In genomic region chr7:118183586-118184391, GRCh38 we compare ENCODE assay signal across 1 cellular context.
A peak's percentile ranks its signal among the peaks of the same experiment; 100 is the strongest.
TF ChIP-seq lines count a peak whose summit lies in the region.

Gene LSM8 (plus strand): TSS chr7:118184164. CDS start chr7:118184224, 60 bp downstream.

TF ChIP-seq in HEK293, 187 proteins besides CTCF, POLR2A, EP300 and RAD21 (continued from another document and continues in another):
- TF ChIP-seq ZNF280D (tag by site-specific recombination; IDR thresholded peaks at IDR 0.05) (0 out of 2 replicates have a peak, but pooled peaks have one; percentile 23), TRIM28 (IDR thresholded peaks at IDR 0.05; ENCODE audit: borderline replicate concordance, low read length) (no peak), ZNF658 (tag by site-specific recombination; IDR thresholded peaks at IDR 0.05) (no peak), ZNF184 (tag by site-specific recombination; IDR thresholded peaks at IDR 0.05) (no peak), ZNF548 (tag by site-specific recombination; IDR thresholded peaks at IDR 0.05) (no peak), ZNF248 (tag by site-specific recombination; IDR thresholded peaks at IDR 0.05) (no peak), ZBTB44 (tag by site-specific recombination; IDR thresholded peaks at IDR 0.05) (no peak), ATF2 (tag by site-specific recombination; IDR thresholded peaks at IDR 0.05; ENCODE audit: low read depth) (no peak), ZBTB11 (tag by site-specific recombination; conservative IDR thresholded peaks at IDR 0.05; ENCODE audit: low read depth) (peak; percentile 57), ZNF121 (tag by site-specific recombination; IDR thresholded peaks at IDR 0.05) (no peak), ZNF530 (tag by site-specific recombination; IDR thresholded peaks at IDR 0.05; ENCODE audit: low read depth) (no peak), WT1 (tag by site-specific recombination; IDR thresholded peaks at IDR 0.05) (0 out of 2 replicates have a peak, but pooled peaks have one; percentile 18), SP7 (tag by site-specific recombination; IDR thresholded peaks at IDR 0.05) (peak; percentile 77), PRDM1 (tag by site-specific recombination; IDR thresholded peaks at IDR 0.05) (peak; percentile 81), ZNF16 (tag by site-specific recombination; IDR thresholded peaks at IDR 0.05; ENCODE audit: low read depth) (no peak), ZNF112 (tag by site-specific recombination; IDR thresholded peaks at IDR 0.05) (no peak), ZBTB17 (tag by site-specific recombination; IDR thresholded peaks at IDR 0.05) (peak; percentile 94), ZSCAN5A (tag by site-specific recombination; IDR thresholded peaks at IDR 0.05) (peak; percentile 78; the same call in 1 of the 2 replicates), KLF7 (tag by site-specific recombination; IDR thresholded peaks at IDR 0.05; ENCODE audit: borderline replicate concordance) (no peak), ZFP37 (tag by site-specific recombination; IDR thresholded peaks at IDR 0.05) (peak; percentile 94), INSM2 (tag by site-specific recombination; IDR thresholded peaks at IDR 0.05) (0 out of 2 replicates have a peak, but pooled peaks have one; percentile 14), ZNF214 (tag by site-specific recombination; IDR thresholded peaks at IDR 0.05; ENCODE audit: borderline replicate concordance) (no peak), KLF8 (tag by site-specific recombination; IDR thresholded peaks at IDR 0.05) (peak; percentile 35; the same call in 1 of the 2 replicates), MYNN (tag by site-specific recombination; IDR thresholded peaks at IDR 0.05; ENCODE audit: borderline replicate concordance) (no peak), ZFP3 (tag by site-specific recombination; IDR thresholded peaks at IDR 0.05; ENCODE audit: low read depth) (no peak), ZNF621 (tag by site-specific recombination; IDR thresholded peaks at IDR 0.05) (no peak), ZNF792 (tag by site-specific recombination; IDR thresholded peaks at IDR 0.05) (no peak), GLIS2 (tag by site-specific recombination; IDR thresholded peaks at IDR 0.05) (0 out of 2 replicates have a peak, but pooled peaks have one; percentile 21), YY1 (tag by site-specific recombination; IDR thresholded peaks at IDR 0.05) (no peak), ZBTB49 (tag by site-specific recombination; IDR thresholded peaks at IDR 0.05; ENCODE audit: low read depth) (no peak), ZSCAN18 (tag by site-specific recombination; IDR thresholded peaks at IDR 0.05) (no peak), ZBTB7A (tag by site-specific recombination; IDR thresholded peaks at IDR 0.05; ENCODE audit: low read depth) (0 out of 2 replicates have a peak, but pooled peaks have one; percentile 17), ZNF175 (tag by site-specific recombination; IDR thresholded peaks at IDR 0.05) (no peak), ZNF138 (tag by site-specific recombination; IDR thresholded peaks at IDR 0.05; ENCODE audit: borderline replicate concordance) (no peak), ZNF600 (tag by site-specific recombination; IDR thresholded peaks at IDR 0.05) (peak; percentile 98), ZNF404 (tag by site-specific recombination; IDR thresholded peaks at IDR 0.05) (no peak), ZNF449 (tag by site-specific recombination; IDR thresholded peaks at IDR 0.05) (peak; percentile 55), ZSCAN16 (tag by site-specific recombination; IDR thresholded peaks at IDR 0.05) (no peak), ZNF837 (tag by site-specific recombination; IDR thresholded peaks at IDR 0.05) (no peak), ZNF510 (tag by site-specific recombination; IDR thresholded peaks at IDR 0.05; ENCODE audit: insufficient replicate concordance) (no peak), ZIC2 (tag by site-specific recombination; IDR thresholded peaks at IDR 0.05) (peak; percentile 92), KLF16 (tag by site-specific recombination; IDR thresholded peaks at IDR 0.05) (peak; percentile 25; the same call in 1 of the 2 replicates), ZNF830 (tag by site-specific recombination; IDR thresholded peaks at IDR 0.05; ENCODE audit: low read depth) (no peak), ZNF521 (tag by site-specific recombination; IDR thresholded peaks at IDR 0.05) (no peak), ZNF701 (tag by site-specific recombination; IDR thresholded peaks at IDR 0.05) (no peak), ZNF654 (tag by site-specific recombination; IDR thresholded peaks at IDR 0.05; ENCODE audit: low read depth) (no peak), SCRT2 (tag by site-specific recombination; IDR thresholded peaks at IDR 0.05) (no peak)
